9 cellular contexts compared by ENCODE assay signal in the genomic region with DNA sequence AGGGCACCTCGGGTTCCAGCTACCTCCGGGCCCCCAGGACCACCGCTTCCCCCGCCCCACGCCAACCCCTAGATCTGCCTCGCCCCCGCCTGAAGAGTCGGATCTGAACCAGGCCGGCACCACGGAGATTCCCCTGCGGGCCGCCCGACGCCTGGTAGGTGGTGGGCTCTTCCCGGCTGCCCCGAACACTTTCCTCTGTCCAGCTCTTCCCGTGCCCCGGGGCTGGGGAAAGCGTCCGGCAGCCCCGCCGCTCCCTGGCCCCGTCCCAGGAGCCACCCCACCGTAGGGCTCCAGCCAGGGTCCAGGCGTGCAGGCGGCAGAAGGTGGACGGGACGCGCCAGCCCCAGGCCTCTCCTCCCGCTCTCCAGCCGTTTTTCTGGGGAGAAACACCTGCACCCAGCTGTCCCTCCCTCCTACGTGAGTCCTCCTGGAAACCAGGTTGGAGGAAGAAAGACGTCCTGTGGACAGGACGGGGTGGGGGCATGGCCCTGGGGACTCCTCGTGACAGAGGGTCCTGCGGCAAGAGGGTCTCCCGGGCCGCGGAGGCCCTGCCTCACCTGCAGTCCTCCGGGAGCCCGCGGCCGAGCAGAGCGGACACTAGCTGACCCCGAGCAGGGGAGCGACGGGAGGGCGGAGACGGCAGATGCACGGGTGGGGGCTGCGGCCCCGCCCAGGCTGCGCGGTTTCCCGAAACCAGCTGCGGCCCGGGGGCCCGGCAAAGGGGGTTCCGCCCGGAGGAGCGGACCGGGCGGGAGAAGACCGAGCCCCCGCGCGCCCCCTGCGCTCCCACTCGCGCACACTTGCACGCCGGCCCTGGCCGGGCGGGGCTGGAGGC. TPM values are rescaled to one million over a fixed set of nuclear protein-coding genes. Genes with fewer than 3 reads are reported as not detected.
A peak's percentile ranks its signal among the peaks of the same experiment; 100 is the strongest.
DNase-seq lines count a peak whose midpoint lies in the region; ATAC-seq and TF ChIP-seq lines count a peak whose summit lies in the region.
"Had no signal": no experiment of that assay in that cellular context is flagged by ENCODE, and none has a peak within 500 bp of the region (broad histone marks: within the 10 kb centered on the region; RNA-seq: fewer than 3 reads in every experiment).

A gene (minus strand): TSS at position 624 of the 835 bp plus-strand sequence. CDS start 3,795 bp downstream, outside the sequence.

- H3K27me3 ChIP-seq in H7 (ENCODE audit: control insufficient read depth, insufficient read depth, low read length) (peaks cover 43% of the 10 kb centered on the region; the same call in 1 of the 2 replicates), iPS-20b (ENCODE audit: insufficient read depth, low read length) (peaks cover 90% of the 10 kb centered on the region), gastrocnemius medialis (peaks cover 18 to 39% (median 25%) of the 10 kb centered on the region in 3 donors)

- no peak within 1 kb of the TSS for H3K9ac ChIP-seq in iPS-20b (ENCODE audit: low read depth, low read length)

- H3K4me1 ChIP-seq in iPS-20b (ENCODE audit: insufficient read depth, low read length): no peaks in the 10 kb centered on the region; the same call in 1 of the 2 replicates
- no peaks in the 10 kb centered on the region for H3K4me1 ChIP-seq in gastrocnemius medialis

- peaks cover 45% of the 10 kb centered on the region for H3K27me3 Mint-ChIP-seq in activated naive CD8-positive, alpha-beta T cell treated with anti-CD3 and anti-CD28 coated beads, Interleukin-2, amount 50 U/mL, for 24 hours

- peak within 1 kb of the TSS; percentile 57 for H3K4me3 Mint-ChIP-seq in activated naive CD8-positive, alpha-beta T cell treated with anti-CD3 and anti-CD28 coated beads, Interleukin-2, amount 50 U/mL, for 24 hours

- in situ Hi-C loops in gastrocnemius medialis (cut with MboI; ENCODE audit: low sequenced_read_pairs in 4 of 4): loop anchor here in 3 of 4 donors (25.0 kb wide), 1 partner anchor 187 kb away; a partner anchor contains a TSS

- H3K9me3 ChIP-seq in iPS-20b (ENCODE audit: insufficient read depth, low read depth, low read length) (no peaks in the 10 kb centered on the region), gastrocnemius medialis (no peaks in the 10 kb centered on the region)

- H3K36me3 ChIP-seq in H7 (replicated peaks; ENCODE audit: control insufficient read depth, insufficient read depth, low read length) (no peaks in the 10 kb centered on the region), iPS-20b (ENCODE audit: insufficient read depth, low read depth, low read length) (no peaks in the 10 kb centered on the region), gastrocnemius medialis (no peaks in the 10 kb centered on the region)

- no peak within 1 kb of the TSS for H3K27ac Mint-ChIP-seq in activated naive CD8-positive, alpha-beta T cell treated with anti-CD3 and anti-CD28 coated beads, Interleukin-2, amount 50 U/mL, for 24 hours

- no peaks in the 10 kb centered on the region for H3K9me3 Mint-ChIP-seq in activated naive CD8-positive, alpha-beta T cell treated with anti-CD3 and anti-CD28 coated beads, Interleukin-2, amount 50 U/mL, for 24 hours

- peak within 1 kb of the TSS; percentile 34; the same call in 1 of the 2 replicates for H3K4me3 ChIP-seq in H7 (ENCODE audit: insufficient read depth, low read depth, low read length)
- peak within 1 kb of the TSS; percentile 65 for H3K4me3 ChIP-seq in iPS-20b (ENCODE audit: low read length)
- H3K4me3 ChIP-seq in gastrocnemius medialis: peak within 1 kb of the TSS; percentile 43 to 52 (median 44)

- H3K4me1 Mint-ChIP-seq in activated naive CD8-positive, alpha-beta T cell treated with anti-CD3 and anti-CD28 coated beads, Interleukin-2, amount 50 U/mL, for 24 hours: peaks cover 3% of the 10 kb centered on the region

- peak; percentile 21 for ATAC-seq in activated naive CD8-positive, alpha-beta T cell treated with anti-CD3 and anti-CD28 coated beads, Interleukin-2, amount 50 U/mL, for 24 hours
- no peak for ATAC-seq in gastrocnemius medialis
- ATAC-seq in GM21423 (IDR thresholded peaks at IDR 0.05; ENCODE audit: unreplicated experiment): no peak

- TF ChIP-seq CTCF in gastrocnemius medialis (IDR thresholded peaks at IDR 0.05 in 4 of 5, conservative IDR thresholded peaks at IDR 0.05 in 1 of 5): no peak

- no peaks in the 10 kb centered on the region for H3K36me3 Mint-ChIP-seq in activated naive CD8-positive, alpha-beta T cell treated with anti-CD3 and anti-CD28 coated beads, Interleukin-2, amount 50 U/mL, for 24 hours (ENCODE audit: low read depth)

- intact Hi-C loops in gastrocnemius medialis (cut with DNase I; ENCODE audit: low total_unique reads): no loop called here

- no peak within 1 kb of the TSS for H3K27ac ChIP-seq in iPS-20b (ENCODE audit: low read length)
- peak within 1 kb of the TSS in 1 of 4 donors; percentile 34 for H3K27ac ChIP-seq in gastrocnemius medialis

- DNase-seq in H7: peak; percentile 82
- DNase-seq in activated naive CD8-positive, alpha-beta T cell treated with anti-CD3 and anti-CD28 coated beads, Interleukin-2, amount 50 U/mL, for 24 hours: no peak
- no peak for DNase-seq in gastrocnemius medialis
- DNase-seq in RKO (ENCODE audit: low spot score): no peak
- DNase-seq in stimulated activated CD4-positive, alpha-beta T cell treated with anti-CD3 and anti-CD28 coated beads, Interleukin-4, amount 100 ng/mL, for 1 hour: no peak
- no peak for DNase-seq in epidermal melanocyte (ENCODE audit: insufficient read length, low spot score)

- TF ChIP-seq POLR2A in gastrocnemius medialis (IDR thresholded peaks at IDR 0.05): no peak

RNA-seq across cellular contexts. Expression of the gene that starts here (rescaled TPM):
- 0.37 and 0.80 TPM in 2 replicates for total RNA-seq in H7 (2014; rRNA removed; shearing (Covaris generic))
- 1 to 10 TPM; 5.8 to 9.6 (median 7.6) TPM for total RNA-seq in gastrocnemius medialis
- total RNA-seq: glomerular endothelial cell had no signal

Comparison
In these comparisons a context has a peak if more than half of its experiments do, and no peak if none do; other contexts are left out.
1. Peak in DNase-seq and H3K4me3 ChIP-seq in H7; RNA of the gene not detected or under 1 TPM.